ENCODE assay signal across 1 cellular context in genomic region chr7:116439005-116439404, GRCh38.
A peak's percentile ranks its signal among the peaks of the same experiment; 100 is the strongest.
TF ChIP-seq lines count a peak whose summit lies in the region.

No MANE protein-coding gene starts in this region.

TF ChIP-seq in K562, 482 proteins besides CTCF, POLR2A, EP300 and RAD21 (continued from another document and continues in another):
- TF ChIP-seq MBD1 (CRISPR knock-in tag; IDR thresholded peaks at IDR 0.05) (no peak), DDX20 (tag; IDR thresholded peaks at IDR 0.05; ENCODE audit: low read depth) (no peak), THRA (IDR thresholded peaks at IDR 0.05) (no peak), HDAC8 (tag; IDR thresholded peaks at IDR 0.05) (no peak), NR1H2 (CRISPR knock-in tag; IDR thresholded peaks at IDR 0.05) (no peak), SETDB1 (IDR thresholded peaks at IDR 0.05; ENCODE audit: low read length) (no peak), ARID1B (IDR thresholded peaks at IDR 0.05) (peak; percentile 97), ZNF133 (CRISPR knock-in tag; IDR thresholded peaks at IDR 0.05) (no peak), JUN (IDR thresholded peaks at IDR 0.05; ENCODE audit: borderline replicate concordance, low read depth, low read length) (no peak), JUN (CRISPR knock-in tag; IDR thresholded peaks at IDR 0.05; ENCODE audit: borderline replicate concordance) (no peak), TEAD1 (CRISPR knock-in tag; IDR thresholded peaks at IDR 0.05) (peak in 1 of 2 experiments; percentile 63; a peak in 2 of 4 replicates), USF2 (CRISPR knock-in tag; IDR thresholded peaks at IDR 0.05) (no peak), MITF (IDR thresholded peaks at IDR 0.05) (no peak), DACH1 (IDR thresholded peaks at IDR 0.05; ENCODE audit: partially characterized antibody) (no peak), GATA2 (CRISPR knock-in tag; IDR thresholded peaks at IDR 0.05) (peak; percentile 92), TSHZ1 (CRISPR knock-in tag; IDR thresholded peaks at IDR 0.05) (no peak), SREBF2 (CRISPR knock-in tag; IDR thresholded peaks at IDR 0.05) (no peak), CTBP1 (IDR thresholded peaks at IDR 0.05; ENCODE audit: borderline replicate concordance) (peak; percentile 73; the same call in 1 of the 2 replicates), ZFX (CRISPR knock-in tag; IDR thresholded peaks at IDR 0.05) (no peak), ZBTB40 (IDR thresholded peaks at IDR 0.05) (no peak), ZBTB40 (CRISPR knock-in tag; IDR thresholded peaks at IDR 0.05) (no peak), FOXM1 (IDR thresholded peaks at IDR 0.05; ENCODE audit: low read depth) (peak; percentile 84), FOXM1 (CRISPR knock-in tag; IDR thresholded peaks at IDR 0.05; ENCODE audit: low read depth) (no peak), AFF1 (IDR thresholded peaks at IDR 0.05; ENCODE audit: low read depth in 1 of 2, partially characterized antibody in 2 of 2) (peak in 1 of 2 experiments; percentile 49), ZNF24 (IDR thresholded peaks at IDR 0.05) (no peak; the same call in 1 of the 2 replicates), ZNF551 (CRISPR knock-in tag; IDR thresholded peaks at IDR 0.05) (no peak), ZFP1 (CRISPR knock-in tag; IDR thresholded peaks at IDR 0.05) (no peak), CCAR2 (IDR thresholded peaks at IDR 0.05; ENCODE audit: low read depth, low read length) (no peak), ZNF707 (CRISPR knock-in tag; conservative IDR thresholded peaks at IDR 0.05) (no peak), USF1 (CRISPR knock-in tag; IDR thresholded peaks at IDR 0.05) (no peak), MTA1 (IDR thresholded peaks at IDR 0.05; ENCODE audit: borderline replicate concordance) (no peak), ZNF77 (CRISPR knock-in tag; IDR thresholded peaks at IDR 0.05) (no peak), ZBTB7A (IDR thresholded peaks at IDR 0.05; ENCODE audit: borderline replicate concordance, control insufficient read depth, low read depth, low read length) (no peak), GATAD2B (IDR thresholded peaks at IDR 0.05; ENCODE audit: borderline replicate concordance) (peak; percentile 85; the same call in 1 of the 2 replicates), TRIM24 (IDR thresholded peaks at IDR 0.05) (peak; percentile 83 to 90)
